In the genomic region with DNA sequence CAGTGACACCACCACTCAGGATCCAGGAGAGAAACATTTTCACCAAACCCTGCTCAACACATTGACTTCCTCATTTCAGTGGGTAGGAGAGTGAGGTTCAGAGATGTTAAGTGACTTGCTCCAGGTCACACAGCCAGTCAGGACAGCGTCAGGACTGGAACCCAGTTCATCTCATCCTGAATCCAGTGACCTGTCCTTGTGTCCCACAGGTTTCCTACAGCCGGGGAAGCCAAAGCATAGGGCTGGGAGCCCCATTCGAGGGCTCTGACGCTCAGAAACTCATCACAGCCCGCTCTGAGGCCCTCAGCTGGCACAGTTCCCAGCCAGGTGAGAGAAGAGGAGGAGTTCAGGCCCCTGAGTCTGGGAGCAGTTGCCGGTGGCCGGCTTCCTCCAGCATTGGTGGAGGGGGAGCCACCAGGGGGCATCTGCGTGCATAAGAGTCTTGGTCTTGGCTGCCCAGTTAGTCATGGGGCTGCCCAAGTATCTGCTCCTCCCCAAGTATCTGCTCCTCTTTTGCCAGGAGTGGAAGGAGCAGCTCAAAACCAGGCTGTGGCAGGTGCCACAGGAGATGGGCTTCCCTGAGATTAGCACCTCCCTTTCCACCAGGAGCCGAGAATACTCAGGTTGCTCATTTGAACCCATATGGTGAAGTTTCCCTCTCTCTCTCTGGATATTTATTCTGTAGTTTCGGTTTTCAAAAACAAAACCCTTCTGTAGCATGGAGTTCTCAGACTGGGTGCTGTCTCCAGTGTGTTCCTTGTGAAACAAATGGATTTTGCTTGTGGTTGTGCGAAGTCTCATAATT, we compare ENCODE assay signal across 8 cellular contexts. TPM values are rescaled to one million over a fixed set of nuclear protein-coding genes. Genes with fewer than 3 reads are reported as not detected.
DNase-seq lines count a peak whose midpoint lies in the region; ATAC-seq and TF ChIP-seq lines count a peak whose summit lies in the region.

No MANE protein-coding gene starts in this region.

- no peaks in the 10 kb centered on the region for H3K9me3 Mint-ChIP-seq in activated naive CD4-positive, alpha-beta T cell treated with anti-CD3 and anti-CD28 coated beads, Interleukin-2, amount 50 U/mL, for 72 hours

- ATAC-seq in GM19025 (IDR thresholded peaks at IDR 0.05; ENCODE audit: low read depth, unreplicated experiment) = peak; percentile 75
- ATAC-seq in activated naive CD4-positive, alpha-beta T cell treated with anti-CD3 and anti-CD28 coated beads, Interleukin-2, amount 50 U/mL, for 72 hours = peak; percentile 34 to 53
- no peak for ATAC-seq in HG02763 (IDR thresholded peaks at IDR 0.05; ENCODE audit: unreplicated experiment)
- ATAC-seq in GM19035 (IDR thresholded peaks at IDR 0.05; ENCODE audit: unreplicated experiment) = no peak

- no peak overlapping the region for H3K27ac Mint-ChIP-seq in activated naive CD4-positive, alpha-beta T cell treated with anti-CD3 and anti-CD28 coated beads, Interleukin-2, amount 50 U/mL, for 72 hours

- no peak overlapping the region for H3K27ac ChIP-seq in C4-2B

- peak; percentile 77 for TF ChIP-seq CTCF in C4-2B (conservative IDR thresholded peaks at IDR 0.05)

- H3K36me3 Mint-ChIP-seq in activated naive CD4-positive, alpha-beta T cell treated with anti-CD3 and anti-CD28 coated beads, Interleukin-2, amount 50 U/mL, for 72 hours = no peaks in the 10 kb centered on the region

- DNase-seq in NCI-H2171 (lab: John Stamatoyannopoulos, UW) = peak; percentile 11
- peak; percentile 37 to 46 for DNase-seq in activated naive CD4-positive, alpha-beta T cell treated with anti-CD3 and anti-CD28 coated beads, Interleukin-2, amount 50 U/mL, for 72 hours (ENCODE audit: low spot score in 2 of 2)
- peak; percentile 38 for DNase-seq in iPS DF 19.7 (ENCODE audit: low read depth, low spot score)
- peak; percentile 5 for DNase-seq in stimulated activated CD8-positive, alpha-beta memory T cell treated with anti-CD3 and anti-CD28 coated beads, Interleukin-4, amount 100 ng/mL, for 24 hours (ENCODE audit: low read depth)

RNA-seq across cellular contexts. Expression of a gene that starts 56.0 kb away (rescaled TPM):
- total RNA-seq in activated naive CD4-positive, alpha-beta T cell treated with anti-CD3 and anti-CD28 coated beads, Interleukin-2, amount 50 U/mL, for 72 hours = not detected

Comparison
In these comparisons a context has a peak if more than half of its experiments do, and no peak if none do; other contexts are left out.
1. ATAC-seq: peak in GM19025 (single experiment) and activated naive CD4-positive, alpha-beta T cell treated with anti-CD3 and anti-CD28 coated beads, Interleukin-2, amount 50 U/mL, for 72 hours (2 of 2); none in HG02763 (single experiment) and GM19035 (single experiment).
2. Peak in every context shown above with its lines, with median percentiles within 50 percentile points of each other: DNase-seq.